22 cellular contexts compared by ENCODE assay signal in genomic region chr9:87609002-87609401, GRCh38.
A peak's percentile ranks its signal among the peaks of the same experiment; 100 is the strongest.
DNase-seq lines count a peak whose midpoint lies in the region; ATAC-seq lines count a peak whose summit lies in the region.
"Had no signal": no experiment of that assay in that cellular context is flagged by ENCODE, and none has a peak within 500 bp of the region (broad histone marks: within the 10 kb centered on the region; RNA-seq: fewer than 3 reads in every experiment).

No MANE protein-coding gene starts in this region.

- DNase-seq in DMS 273 (lab: John Stamatoyannopoulos, UW; ENCODE audit: unreplicated experiment): peak; percentile 2
- DNase-seq in DMS 273 treated with DMSO at 0.1 percent for 48 hours (lab: John Stamatoyannopoulos, UW): no peak
- no peak for DNase-seq in mesenchymal stem cell
- DNase-seq in effector memory CD4-positive, alpha-beta T cell: no peak
- no peak for DNase-seq in NCI-H1930 (lab: John Stamatoyannopoulos, UW)
- no peak for DNase-seq in activated CD4-positive, alpha-beta memory T cell treated with anti-CD3 and anti-CD28 coated beads, Interleukin-2, amount 10 ng/mL, durations not matched to agents 7 days and 5 days
- DNase-seq: CD4-positive, CD25-positive, alpha-beta regulatory T cell; DMS53; NCI-H1092 treated with DMSO at 0.1 percent for 48 hours; NCI-H1436; NCI-H187; NCI-H2107; NCI-H446 treated with DMSO at 0.1 percent for 48 hours; NCI-H526; NCI-H82; Right ventricle myocardium superior; RPMI8226 had no signal

- H3K27ac ChIP-seq in mesenchymal stem cell (ENCODE audit: low read length, poor library complexity, severe bottlenecking): no peak overlapping the region
- no peak overlapping the region for H3K27ac ChIP-seq in effector memory CD4-positive, alpha-beta T cell (ENCODE audit: insufficient read depth, low read length, poor library complexity, severe bottlenecking)
- H3K27ac ChIP-seq: 22Rv1 had no signal

- H3K23ac ChIP-seq in mesenchymal stem cell (ENCODE audit: low read length in 2 of 2): no peak overlapping the region

- H2BK12ac ChIP-seq in mesenchymal stem cell (ENCODE audit: low read length in 2 of 2): no peak overlapping the region

- H3K36me3 ChIP-seq in mesenchymal stem cell (ENCODE audit: control insufficient read depth in 1 of 2, insufficient read depth in 2 of 2, low read depth in 1 of 2, low read length in 2 of 2): peaks cover 11 to 17% of the 10 kb centered on the region in 2 experiments
- no peaks in the 10 kb centered on the region for H3K36me3 ChIP-seq in effector memory CD4-positive, alpha-beta T cell (ENCODE audit: control insufficient read depth, insufficient read depth, low read length)

- no peak overlapping the region for H3K18ac ChIP-seq in mesenchymal stem cell (ENCODE audit: low read depth in 1 of 2, low read length in 2 of 2)

- no peak overlapping the region for H3K9ac ChIP-seq in mesenchymal stem cell (ENCODE audit: low read length)

- ATAC-seq in GM21528 (IDR thresholded peaks at IDR 0.05; ENCODE audit: low FRiP score, unreplicated experiment): no peak

- intact Hi-C loops in dendritic cell treated with granulocyte-macrophage colony-stimulating factor and Interleukin-4, amounts not matched to agents 40 ng/mL and 50 ng/mL, for 4 days (cut with micrococcal nuclease): no loop called here

- no peak overlapping the region for H2BK15ac ChIP-seq in mesenchymal stem cell (ENCODE audit: low read depth, poor library complexity, severe bottlenecking)

- no peak overlapping the region for H2BK120ac ChIP-seq in mesenchymal stem cell (ENCODE audit: low read depth, low read length)

- POLR2A ChIA-PET in activated CD4-positive, alpha-beta memory T cell treated with anti-CD3 and anti-CD28 coated beads, Interleukin-2, amount 10 ng/mL, durations not matched to agents 7 days and 5 days (lab: Charles Lee): no interaction called here

- H3K4me1 Mint-ChIP-seq in dendritic cell treated with granulocyte-macrophage colony-stimulating factor and Interleukin-4, amounts not matched to agents 40 ng/mL and 50 ng/mL, for 4 days (ENCODE audit: low read depth): peaks cover 89% of the 10 kb centered on the region
- peaks cover 2% of the 10 kb centered on the region for H3K4me1 Mint-ChIP-seq in activated CD4-positive, alpha-beta memory T cell treated with anti-CD3 and anti-CD28 coated beads, Interleukin-2, amount 10 ng/mL, durations not matched to agents 7 days and 5 days
- H3K4me1 Mint-ChIP-seq: B cell had no signal

- no peaks in the 10 kb centered on the region for H3K27me3 ChIP-seq in mesenchymal stem cell (ENCODE audit: control insufficient read depth in 1 of 2, insufficient read depth in 1 of 2, low read length in 2 of 2)
- H3K27me3 ChIP-seq in effector memory CD4-positive, alpha-beta T cell (replicated peaks; ENCODE audit: control insufficient read depth, insufficient read depth, low read length, poor library complexity, severe bottlenecking): peaks cover 5% of the 10 kb centered on the region
- H3K27me3 ChIP-seq: SJSA1 had no signal

- H3K4ac ChIP-seq in mesenchymal stem cell (ENCODE audit: low read depth in 1 of 2, low read length in 2 of 2): no peak overlapping the region

- peaks cover 18% of the 10 kb centered on the region for H3K9me3 Mint-ChIP-seq in dendritic cell treated with granulocyte-macrophage colony-stimulating factor and Interleukin-4, amounts not matched to agents 40 ng/mL and 50 ng/mL, for 4 days
- H3K9me3 Mint-ChIP-seq in activated CD4-positive, alpha-beta memory T cell treated with anti-CD3 and anti-CD28 coated beads, Interleukin-2, amount 10 ng/mL, durations not matched to agents 7 days and 5 days: no peaks in the 10 kb centered on the region
- H3K9me3 Mint-ChIP-seq: CD4-positive, CD25-positive, alpha-beta regulatory T cell had no signal

- CTCF ChIA-PET in activated CD4-positive, alpha-beta memory T cell treated with anti-CD3 and anti-CD28 coated beads, Interleukin-2, amount 10 ng/mL, durations not matched to agents 7 days and 5 days (lab: Charles Lee): no interaction called here

- no peak overlapping the region for H3K4me3 ChIP-seq in mesenchymal stem cell (ENCODE audit: insufficient read depth in 1 of 2, low read depth in 1 of 2, low read length in 2 of 2)
- no peak overlapping the region for H3K4me3 ChIP-seq in effector memory CD4-positive, alpha-beta T cell (ENCODE audit: insufficient read depth, low read depth, low read length, poor library complexity, severe bottlenecking)
- H3K4me3 ChIP-seq: SJSA1 had no signal

- H2BK5ac ChIP-seq in mesenchymal stem cell (ENCODE audit: low read depth, low read length, poor library complexity, severe bottlenecking): no peak overlapping the region

- peak overlapping the region; percentile 75 for H3K27ac Mint-ChIP-seq in dendritic cell treated with granulocyte-macrophage colony-stimulating factor and Interleukin-4, amounts not matched to agents 40 ng/mL and 50 ng/mL, for 4 days
- no peak overlapping the region for H3K27ac Mint-ChIP-seq in activated CD4-positive, alpha-beta memory T cell treated with anti-CD3 and anti-CD28 coated beads, Interleukin-2, amount 10 ng/mL, durations not matched to agents 7 days and 5 days
- H3K27ac Mint-ChIP-seq: B cell; CD4-positive, CD25-positive, alpha-beta regulatory T cell had no signal

- no peak overlapping the region for H4K8ac ChIP-seq in mesenchymal stem cell (ENCODE audit: low read length)

- H3K79me1 ChIP-seq in mesenchymal stem cell (replicated peaks; ENCODE audit: low read length, poor library complexity, severe bottlenecking): peaks cover 31% of the 10 kb centered on the region

- peaks cover 87% of the 10 kb centered on the region for H3K36me3 Mint-ChIP-seq in dendritic cell treated with granulocyte-macrophage colony-stimulating factor and Interleukin-4, amounts not matched to agents 40 ng/mL and 50 ng/mL, for 4 days (ENCODE audit: low read depth)
- H3K36me3 Mint-ChIP-seq in activated CD4-positive, alpha-beta memory T cell treated with anti-CD3 and anti-CD28 coated beads, Interleukin-2, amount 10 ng/mL, durations not matched to agents 7 days and 5 days (ENCODE audit: low read depth): no peaks in the 10 kb centered on the region
- H3K36me3 Mint-ChIP-seq: CD4-positive, CD25-positive, alpha-beta regulatory T cell had no signal

- H4K91ac ChIP-seq in mesenchymal stem cell (ENCODE audit: low read length): no peak overlapping the region

- H2AK5ac ChIP-seq in mesenchymal stem cell (ENCODE audit: low read length, severe bottlenecking): peak overlapping the region; percentile 52

- no peak overlapping the region for H3K4me3 Mint-ChIP-seq in dendritic cell treated with granulocyte-macrophage colony-stimulating factor and Interleukin-4, amounts not matched to agents 40 ng/mL and 50 ng/mL, for 4 days
- no peak overlapping the region for H3K4me3 Mint-ChIP-seq in activated CD4-positive, alpha-beta memory T cell treated with anti-CD3 and anti-CD28 coated beads, Interleukin-2, amount 10 ng/mL, durations not matched to agents 7 days and 5 days
- H3K4me3 Mint-ChIP-seq: B cell; CD4-positive, CD25-positive, alpha-beta regulatory T cell had no signal

- no peaks in the 10 kb centered on the region for H3K27me3 Mint-ChIP-seq in dendritic cell treated with granulocyte-macrophage colony-stimulating factor and Interleukin-4, amounts not matched to agents 40 ng/mL and 50 ng/mL, for 4 days
- peaks cover 9% of the 10 kb centered on the region for H3K27me3 Mint-ChIP-seq in activated CD4-positive, alpha-beta memory T cell treated with anti-CD3 and anti-CD28 coated beads, Interleukin-2, amount 10 ng/mL, durations not matched to agents 7 days and 5 days

- no peak overlapping the region for H3K14ac ChIP-seq in mesenchymal stem cell (ENCODE audit: low read length in 2 of 2)

- H3K4me2 ChIP-seq in mesenchymal stem cell (ENCODE audit: low read length, poor library complexity, severe bottlenecking): no peak overlapping the region

- H3K9me3 ChIP-seq in mesenchymal stem cell (ENCODE audit: control insufficient read depth, low read length): no peaks in the 10 kb centered on the region
- no peaks in the 10 kb centered on the region for H3K9me3 ChIP-seq in effector memory CD4-positive, alpha-beta T cell (ENCODE audit: control insufficient read depth, low read length)
- H3K9me3 ChIP-seq: SJSA1 had no signal

- WGBS in mesenchymal stem cell: 96% methylated on average over 11 of the region's 11 CpGs

- peaks cover 19% of the 10 kb centered on the region for H3K4me1 ChIP-seq in mesenchymal stem cell (ENCODE audit: control insufficient read depth, insufficient read depth, low read depth, low read length)
- H3K4me1 ChIP-seq in effector memory CD4-positive, alpha-beta T cell (ENCODE audit: control insufficient read depth, insufficient read depth, low read length, poor library complexity, severe bottlenecking): no peaks in the 10 kb centered on the region

- no peak overlapping the region for H2AFZ ChIP-seq in mesenchymal stem cell (ENCODE audit: low read depth, low read length)
